ENCODE assay signal across 35 cellular contexts in genomic region chrX:37876716-37877115, GRCh38.
"Had no signal": no experiment of that assay in that cellular context is flagged by ENCODE, and none has a peak within 500 bp of the region (broad histone marks: within the 10 kb centered on the region; RNA-seq: fewer than 3 reads in every experiment).

No MANE protein-coding gene starts in this region.

- DNase-seq: Karpas-422, Kasumi-1, MG63, MM.1S, MV-4-11, NCI-H1048, NCI-H1092, NCI-H1092 treated with DMSO at 0.1 percent for 48 hours, NCI-H1105, NCI-H1105 treated with DMSO at 0.1 percent for 48 hours, NCI-H1417, NCI-H1417 treated with DMSO at 0.1 percent for 48 hours, NCI-H1436, NCI-H1436 treated with DMSO at 0.1 percent for 48 hours, NCI-H146, NCI-H1694, NCI-H1694 treated with DMSO at 0.1 percent for 48 hours, NCI-H187, NCI-H187 treated with DMSO at 0.1 percent for 48 hours, NCI-H1930, NCI-H2029, NCI-H2029 treated with DMSO at 0.1 percent for 48 hours, NCI-H2081, NCI-H2081 treated with DMSO at 0.1 percent for 48 hours, NCI-H2107, NCI-H2171, NCI-H2171 treated with DMSO at 0.1 percent for 48 hours, NCI-H2227 treated with DMSO at 0.1 percent for 48 hours, NCI-H226, NCI-H345, NCI-H446, NCI-H446 treated with DMSO at 0.1 percent for 48 hours, NCI-H510A, NCI-H510A treated with DMSO at 0.1 percent for 48 hours, NCI-H524 had no signal

- H3K27me3 ChIP-seq: MG63 had no signal

- H3K36me3 ChIP-seq: MG63 had no signal

- H3K9me3 ChIP-seq: MG63 had no signal

- H3K4me3 ChIP-seq: MG63 had no signal
